Comparison of ENCODE assay signal across 8 cellular contexts in the genomic region with DNA sequence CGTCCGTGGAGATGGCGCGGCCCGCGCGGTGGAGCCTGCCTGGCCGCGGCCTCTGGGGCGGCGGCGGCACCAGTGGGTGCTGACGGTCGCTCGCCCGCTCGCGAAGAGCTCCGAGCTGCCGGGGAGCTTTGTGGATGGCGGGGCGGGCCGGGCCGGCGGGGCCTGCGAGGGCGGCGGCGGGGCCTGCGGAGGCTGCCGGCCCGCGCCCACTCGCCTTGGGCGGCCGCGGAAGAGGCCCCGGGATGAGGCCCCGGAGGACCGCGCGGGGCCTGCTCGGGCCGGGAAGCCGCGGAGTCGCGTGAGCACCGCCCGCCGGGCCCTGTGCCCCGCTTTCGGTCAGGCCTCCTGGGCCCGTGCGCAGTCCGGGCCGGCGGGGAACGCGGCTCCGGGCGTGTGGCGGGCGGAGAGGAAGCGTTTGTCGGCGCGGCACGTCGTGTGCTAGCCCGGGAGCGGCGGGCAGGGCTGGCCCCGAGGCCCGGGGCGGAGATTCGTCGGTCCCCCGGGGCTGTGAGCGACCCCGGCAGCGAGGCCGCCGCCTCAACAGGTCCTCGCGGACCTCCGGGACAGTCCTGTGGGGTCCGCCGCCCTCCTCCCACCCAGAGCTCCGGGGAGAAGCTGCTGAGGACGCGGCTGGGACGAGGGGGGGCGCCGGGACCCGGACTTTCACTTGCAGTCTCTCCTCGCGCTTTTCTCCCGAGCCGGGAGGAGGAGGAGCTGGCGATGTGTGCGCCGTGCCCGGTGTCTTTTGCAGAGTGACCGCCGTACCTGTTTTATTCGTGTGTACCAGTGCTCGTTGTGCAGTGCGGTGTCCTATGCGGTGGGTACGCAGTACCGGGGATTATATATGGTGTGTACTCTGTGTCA. TPM values are rescaled to one million over a fixed set of nuclear protein-coding genes. Genes with fewer than 3 reads are reported as not detected.
DNase-seq lines count a peak whose midpoint lies in the region; ATAC-seq and TF ChIP-seq lines count a peak whose summit lies in the region.

No MANE protein-coding gene starts in this region.

- peak; percentile 47 for DNase-seq in Ammon's horn (ENCODE audit: low spot score)
- peak; percentile 72 to 84 (median 83) for DNase-seq in Peyer's patch
- DNase-seq in activated gamma-delta T cell treated with Interleukin-2 at 50 U/mL for 16 hours: peak; percentile 60
- DNase-seq in foreskin fibroblast: peak; percentile 44 to 80
- peak; percentile 65 for DNase-seq in neural progenitor cell (ENCODE audit: low spot score)

- H3K27ac ChIP-seq in Peyer's patch: peak overlapping the region; percentile 92 to 99 (median 94)
- H3K27ac ChIP-seq in neural progenitor cell: peak overlapping the region; percentile 90
- H3K27ac ChIP-seq in subcutaneous abdominal adipose tissue (ENCODE audit: low read depth, low read length): peak overlapping the region; percentile 90

- no peaks in the 10 kb centered on the region for H3F3A ChIP-seq in neural progenitor cell (ENCODE audit: low read depth)

- H3K36me3 ChIP-seq in Peyer's patch (no peaks in the 10 kb centered on the region), neural progenitor cell (no peaks in the 10 kb centered on the region), subcutaneous abdominal adipose tissue (ENCODE audit: control insufficient read depth in 5 of 5, insufficient read depth in 5 of 5, low read length in 5 of 5) (no peaks in the 10 kb centered on the region)

- H3K4me3 ChIP-seq in Peyer's patch (peak overlapping the region; percentile 66 to 96 (median 86)), foreskin fibroblast (ENCODE audit: low read depth in 1 of 2, low read length in 2 of 2) (peak overlapping the region; percentile 61 to 94), neural progenitor cell (peak overlapping the region; percentile 93), subcutaneous abdominal adipose tissue (ENCODE audit: low read depth in 1 of 5, low read length in 5 of 5) (peak overlapping the region; percentile 64 to 99 (median 91))

- H3K9ac ChIP-seq in neural progenitor cell: peak overlapping the region; percentile 86
- H3K9ac ChIP-seq in subcutaneous abdominal adipose tissue (ENCODE audit: low read length in 5 of 5): peak overlapping the region; percentile 50 to 95 (median 95)

- peaks cover 8% of the 10 kb centered on the region for H3K27me3 Mint-ChIP-seq in neural progenitor cell (ENCODE audit: insufficient read depth, low read depth)

- H3K27me3 ChIP-seq in Peyer's patch (no peaks in the 10 kb centered on the region), neural progenitor cell (peaks cover 20% of the 10 kb centered on the region), subcutaneous abdominal adipose tissue (ENCODE audit: control insufficient read depth in 5 of 5, insufficient read depth in 4 of 5, low read length in 5 of 5) (no peaks in the 10 kb centered on the region)

- ATAC-seq in GM19035 (IDR thresholded peaks at IDR 0.05; ENCODE audit: unreplicated experiment) (peak; percentile 41), HG03175 (IDR thresholded peaks at IDR 0.05; ENCODE audit: unreplicated experiment) (peak; percentile 26)

- H3K9me3 ChIP-seq in Peyer's patch: no peaks in the 10 kb centered on the region
- no peaks in the 10 kb centered on the region for H3K9me3 ChIP-seq in neural progenitor cell (ENCODE audit: low read depth)
- H3K9me3 ChIP-seq in subcutaneous abdominal adipose tissue (ENCODE audit: control insufficient read depth in 5 of 5, low read length in 5 of 5): no peaks in the 10 kb centered on the region

- H3K4me1 ChIP-seq in Peyer's patch: peaks cover 0 to 27% (median 8%) of the 10 kb centered on the region in 4 donors
- peaks cover 16% of the 10 kb centered on the region for H3K4me1 ChIP-seq in neural progenitor cell
- peaks cover 4 to 27% (median 21%) of the 10 kb centered on the region in 5 donors for H3K4me1 ChIP-seq in subcutaneous abdominal adipose tissue (ENCODE audit: control insufficient read depth in 5 of 5, insufficient read depth in 5 of 5, low read length in 5 of 5)

- peak; percentile 34 to 41 for TF ChIP-seq POLR2A in Peyer's patch (IDR thresholded peaks at IDR 0.05)

- H3K79me2 ChIP-seq in neural progenitor cell (ENCODE audit: low read depth): peaks cover 71% of the 10 kb centered on the region

- peaks cover 2% of the 10 kb centered on the region for H3K36me3 Mint-ChIP-seq in neural progenitor cell

- peak overlapping the region; percentile 94 for H2AFZ ChIP-seq in neural progenitor cell (replicated peaks)

- H3K9me3 Mint-ChIP-seq in neural progenitor cell: no peaks in the 10 kb centered on the region

- H3K4me3 Mint-ChIP-seq in neural progenitor cell: peak overlapping the region; percentile 98

- H3K27ac Mint-ChIP-seq in neural progenitor cell: peak overlapping the region; percentile 99

- H3K4me1 Mint-ChIP-seq in neural progenitor cell: peaks cover 38% of the 10 kb centered on the region

- H4K20me1 ChIP-seq in neural progenitor cell (ENCODE audit: low read depth): peaks cover 51% of the 10 kb centered on the region

- TF ChIP-seq CTCF in Peyer's patch (IDR thresholded peaks at IDR 0.05) (no peak), foreskin fibroblast (IDR thresholded peaks at IDR 0.05; ENCODE audit: low read depth, low read length) (no peak), neural progenitor cell (IDR thresholded peaks at IDR 0.05) (no peak)

- H3K4me2 ChIP-seq in neural progenitor cell: peak overlapping the region; percentile 92

RNA-seq across cellular contexts. Expression of a gene that starts 0.6 kb away (rescaled TPM):
- total RNA-seq in Peyer's patch (100 to 1,000 TPM in 1 of 4 donors, 10 to 100 TPM in 3; 28.9 to 132 (median 37.2) TPM), neural progenitor cell (ENCODE audit: low replicate concordance) (46.9 and 59.5 TPM in 2 replicates)

Comparison
In these comparisons a context has a peak if more than half of its experiments do, and no peak if none do; other contexts are left out.
1. Peak in every context shown above with its lines: DNase-seq, ATAC-seq, H3K4me3 ChIP-seq and H3K27ac ChIP-seq.